1 cellular context compared by ENCODE assay signal in genomic region chr1:29343908-29344307, GRCh38.
TF ChIP-seq lines count a peak whose summit lies in the region.

No MANE protein-coding gene starts in this region.

TF ChIP-seq in GM23338, 12 proteins besides CTCF, POLR2A, EP300 and RAD21 (continued from another document):
- TF ChIP-seq REST (IDR thresholded peaks at IDR 0.05; ENCODE audit: unreplicated experiment) (no peak), EZH2 (IDR thresholded peaks at IDR 0.05; ENCODE audit: low read depth, unreplicated experiment) (no peak), ZNF462 (CRISPR knock-in tag; IDR thresholded peaks at IDR 0.05) (no peak)
